In the genomic region with DNA sequence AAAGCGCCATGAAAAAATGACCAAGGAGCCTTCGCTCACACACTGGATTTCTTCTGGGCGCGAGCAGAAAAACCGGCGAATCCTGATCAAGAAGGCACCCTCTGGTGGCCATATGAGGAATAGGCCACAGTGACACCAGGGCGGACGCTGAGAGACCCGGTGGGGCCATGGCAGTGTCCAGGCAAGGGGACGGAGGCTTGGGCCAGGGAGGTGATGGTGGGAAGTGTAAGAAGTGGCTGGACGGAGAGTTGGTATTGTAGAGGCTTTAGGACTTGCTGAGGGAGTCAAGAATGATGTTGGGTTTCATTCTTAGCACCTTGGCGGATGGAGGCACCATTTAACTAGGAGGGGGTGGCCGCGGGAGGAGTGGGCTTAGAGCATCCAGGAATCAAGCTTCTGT, we compare ENCODE assay signal across 1 cellular context.
TF ChIP-seq lines count a peak whose summit lies in the region.

No MANE protein-coding gene starts in this region.

TF ChIP-seq in endothelial cell of umbilical vein, 7 proteins besides CTCF, POLR2A, EP300 and RAD21:
- TF ChIP-seq JUN (IDR thresholded peaks at IDR 0.05; ENCODE audit: borderline replicate concordance, insufficient read depth, insufficient read length, low read depth), result no peak
- TF ChIP-seq MYC (IDR thresholded peaks at IDR 0.05; ENCODE audit: low read depth, low read length), result no peak
- TF ChIP-seq POLR2AphosphoS5 (IDR thresholded peaks at IDR 0.05; ENCODE audit: insufficient read depth, low read depth, low read length), result no peak
- TF ChIP-seq EZH2 (IDR thresholded peaks at IDR 0.05; ENCODE audit: borderline replicate concordance, low read depth, low read length, severe bottlenecking), result no peak
- TF ChIP-seq FOS (IDR thresholded peaks at IDR 0.05; ENCODE audit: borderline replicate concordance, insufficient read depth, low read length), result no peak
- no peak for TF ChIP-seq MAX (IDR thresholded peaks at IDR 0.05; ENCODE audit: insufficient read depth, insufficient read length)
- no peak for TF ChIP-seq GATA2 (IDR thresholded peaks at IDR 0.05; ENCODE audit: insufficient read depth, insufficient read length, low read depth, low read length)
